1 cellular context compared by ENCODE assay signal in the genomic region with DNA sequence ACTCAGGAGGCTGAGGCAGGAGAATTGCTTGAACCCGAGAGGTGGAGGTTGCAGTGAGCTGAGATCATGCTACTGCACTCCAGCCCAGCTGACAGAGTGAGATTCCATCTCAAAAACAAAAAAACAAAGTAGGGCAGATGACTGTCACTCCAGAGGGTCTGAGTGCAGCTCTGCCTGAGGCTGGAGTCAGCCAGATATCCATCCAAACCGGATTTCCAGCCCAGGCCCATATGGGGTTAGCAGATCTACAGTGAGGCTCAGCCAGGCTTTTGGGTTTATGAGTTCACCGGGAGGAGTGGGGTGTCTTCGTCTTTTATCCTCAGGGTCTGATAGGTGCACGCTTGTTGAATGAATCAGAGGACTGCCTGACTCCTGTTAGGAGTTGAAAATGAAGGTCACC.
TF ChIP-seq lines count a peak whose summit lies in the region.

No MANE protein-coding gene starts in this region.

TF ChIP-seq in SK-N-SH, 30 proteins besides CTCF, POLR2A, EP300 and RAD21 (continued from another document):
- TF ChIP-seq, protein P1, sequence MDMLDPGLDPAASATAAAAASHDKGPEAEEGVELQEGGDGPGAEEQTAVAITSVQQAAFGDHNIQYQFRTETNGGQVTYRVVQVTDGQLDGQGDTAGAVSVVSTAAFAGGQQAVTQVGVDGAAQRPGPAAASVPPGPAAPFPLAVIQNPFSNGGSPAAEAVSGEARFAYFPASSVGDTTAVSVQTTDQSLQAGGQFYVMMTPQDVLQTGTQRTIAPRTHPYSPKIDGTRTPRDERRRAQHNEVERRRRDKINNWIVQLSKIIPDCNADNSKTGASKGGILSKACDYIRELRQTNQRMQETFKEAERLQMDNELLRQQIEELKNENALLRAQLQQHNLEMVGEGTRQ (IDR thresholded peaks at IDR 0.05; ENCODE audit: borderline replicate concordance, low read depth, low read length), result no peak
- TF ChIP-seq CHD2 (IDR thresholded peaks at IDR 0.05; ENCODE audit: low read length, partially characterized antibody), result no peak
- no peak for TF ChIP-seq TAF1 (IDR thresholded peaks at IDR 0.05; ENCODE audit: borderline replicate concordance, low read depth, low read length)
- TF ChIP-seq TCF12 (IDR thresholded peaks at IDR 0.05), result no peak
- TF ChIP-seq RXRA (IDR thresholded peaks at IDR 0.05; ENCODE audit: borderline replicate concordance, low read depth), result no peak
- no peak for TF ChIP-seq SIN3A (IDR thresholded peaks at IDR 0.05; ENCODE audit: borderline replicate concordance, low read depth, low read length)
- TF ChIP-seq, protein P2, sequence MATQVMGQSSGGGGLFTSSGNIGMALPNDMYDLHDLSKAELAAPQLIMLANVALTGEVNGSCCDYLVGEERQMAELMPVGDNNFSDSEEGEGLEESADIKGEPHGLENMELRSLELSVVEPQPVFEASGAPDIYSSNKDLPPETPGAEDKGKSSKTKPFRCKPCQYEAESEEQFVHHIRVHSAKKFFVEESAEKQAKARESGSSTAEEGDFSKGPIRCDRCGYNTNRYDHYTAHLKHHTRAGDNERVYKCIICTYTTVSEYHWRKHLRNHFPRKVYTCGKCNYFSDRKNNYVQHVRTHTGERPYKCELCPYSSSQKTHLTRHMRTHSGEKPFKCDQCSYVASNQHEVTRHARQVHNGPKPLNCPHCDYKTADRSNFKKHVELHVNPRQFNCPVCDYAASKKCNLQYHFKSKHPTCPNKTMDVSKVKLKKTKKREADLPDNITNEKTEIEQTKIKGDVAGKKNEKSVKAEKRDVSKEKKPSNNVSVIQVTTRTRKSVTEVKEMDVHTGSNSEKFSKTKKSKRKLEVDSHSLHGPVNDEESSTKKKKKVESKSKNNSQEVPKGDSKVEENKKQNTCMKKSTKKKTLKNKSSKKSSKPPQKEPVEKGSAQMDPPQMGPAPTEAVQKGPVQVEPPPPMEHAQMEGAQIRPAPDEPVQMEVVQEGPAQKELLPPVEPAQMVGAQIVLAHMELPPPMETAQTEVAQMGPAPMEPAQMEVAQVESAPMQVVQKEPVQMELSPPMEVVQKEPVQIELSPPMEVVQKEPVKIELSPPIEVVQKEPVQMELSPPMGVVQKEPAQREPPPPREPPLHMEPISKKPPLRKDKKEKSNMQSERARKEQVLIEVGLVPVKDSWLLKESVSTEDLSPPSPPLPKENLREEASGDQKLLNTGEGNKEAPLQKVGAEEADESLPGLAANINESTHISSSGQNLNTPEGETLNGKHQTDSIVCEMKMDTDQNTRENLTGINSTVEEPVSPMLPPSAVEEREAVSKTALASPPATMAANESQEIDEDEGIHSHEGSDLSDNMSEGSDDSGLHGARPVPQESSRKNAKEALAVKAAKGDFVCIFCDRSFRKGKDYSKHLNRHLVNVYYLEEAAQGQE (IDR thresholded peaks at IDR 0.05; ENCODE audit: low read depth, low read length), result no peak
- TF ChIP-seq RFX5 (IDR thresholded peaks at IDR 0.05; ENCODE audit: low read length), result no peak
- no peak for TF ChIP-seq MEF2A (IDR thresholded peaks at IDR 0.05; ENCODE audit: borderline replicate concordance, low read depth)
- TF ChIP-seq, protein P3, sequence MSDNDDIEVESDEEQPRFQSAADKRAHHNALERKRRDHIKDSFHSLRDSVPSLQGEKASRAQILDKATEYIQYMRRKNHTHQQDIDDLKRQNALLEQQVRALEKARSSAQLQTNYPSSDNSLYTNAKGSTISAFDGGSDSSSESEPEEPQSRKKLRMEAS (IDR thresholded peaks at IDR 0.05; ENCODE audit: low read depth), result no peak
- no peak for TF ChIP-seq NFIC (IDR thresholded peaks at IDR 0.05; ENCODE audit: borderline replicate concordance)
- no peak for TF ChIP-seq NRF1 (IDR thresholded peaks at IDR 0.05; ENCODE audit: low read depth, low read length)
- no peak for TF ChIP-seq FOXM1 (IDR thresholded peaks at IDR 0.05; ENCODE audit: low read depth)
- TF ChIP-seq RCOR1 (IDR thresholded peaks at IDR 0.05; ENCODE audit: low read length), result no peak
